ENCODE assay signal across 8 cellular contexts in genomic region chr10:133763190-133763589, GRCh38.
DNase-seq lines count a peak whose midpoint lies in the region; ATAC-seq, FAIRE-seq and TF ChIP-seq lines count a peak whose summit lies in the region.
"Not testable (repeated sequence)": the region's sequence is repeated elsewhere in the genome, so short reads cannot be mapped to it uniquely, and the experiment has no call there.

No MANE protein-coding gene starts in this region.

- H3K9ac ChIP-seq in HepG2 (ENCODE audit: insufficient read depth, low read depth, low read length): not testable (repeated sequence)

- DNase-seq in T-helper 17 cell; central memory CD8-positive, alpha-beta T cell (ENCODE audit: low spot score in 2 of 2); heart left ventricle; HepG2 (ENCODE audit: low spot score); natural killer cell treated with Interleukin-12 subunit alpha and Interleukin-12 subunit beta and Interleukin-15 and Interleukin-18, amount 100 ng/mL, for 72 hours (ENCODE audit: low spot score); stimulated activated naive B cell treated with anti-CD40 and anti-IgM and Interleukin-4, amounts not matched to agents 10 μg/mL and 1 μg/mL and 100 μg/mL, for 72 hours; aorta: not testable (repeated sequence)

- H2AFZ ChIP-seq in HepG2 (ENCODE audit: low read length): not testable (repeated sequence)

- peak; percentile 72 for ATAC-seq in HG02642 (IDR thresholded peaks at IDR 0.05; ENCODE audit: poor library complexity, unreplicated experiment)
- ATAC-seq in T-helper 17 cell: peak; percentile 41
- peak; percentile 71 for ATAC-seq in central memory CD8-positive, alpha-beta T cell (replicated peaks; ENCODE audit: extremely low read depth, poor library complexity, severe bottlenecking)
- peak; percentile 47 to 85 (median 52) for ATAC-seq in heart left ventricle
- ATAC-seq in HepG2: peak; percentile 55; the same call in 2 of the 3 replicates
- peak; percentile 78 to 79 for ATAC-seq in natural killer cell treated with Interleukin-12 subunit alpha and Interleukin-12 subunit beta and Interleukin-15 and Interleukin-18, amount 100 ng/mL, for 72 hours
- peak; percentile 58 to 63 for ATAC-seq in stimulated activated naive B cell treated with anti-CD40 and anti-IgM and Interleukin-4, amounts not matched to agents 10 μg/mL and 1 μg/mL and 100 μg/mL, for 72 hours (replicated peaks)
- ATAC-seq in aorta (ENCODE audit: low FRiP score): peak; percentile 93

- H3K27ac ChIP-seq in heart left ventricle; HepG2 (ENCODE audit: extremely low read length, insufficient read depth, low read length); aorta (ENCODE audit: low read depth in 1 of 2, low read length in 2 of 2): not testable (repeated sequence)

- TF ChIP-seq POLR2A in heart left ventricle (IDR thresholded peaks at IDR 0.05); HepG2 (IDR thresholded peaks at IDR 0.05; ENCODE audit: insufficient read depth in 1 of 2, low read depth in 2 of 2, low read length in 2 of 2): not testable (repeated sequence)

- no CpG with 5 or more reads among the region's 3 CpGs for WGBS in heart left ventricle, 4 donors
- no CpG with 5 or more reads among the region's 3 CpGs for WGBS in HepG2 (ENCODE audit: low lambda C conversion rate)
- no CpG with 5 or more reads among the region's 3 CpGs for WGBS in aorta, 2 donors

- not testable (repeated sequence) for TF ChIP-seq EP300 in HepG2 (IDR thresholded peaks at IDR 0.05; ENCODE audit: low read depth in 2 of 2, low read length in 2 of 2); HepG2 (CRISPR knock-in tag; IDR thresholded peaks at IDR 0.05; ENCODE audit: borderline replicate concordance)

- in situ Hi-C loops in HepG2 (cut with HindIII; ENCODE audit: extremely low pct_ligation_motif_present, low pct_unique_long_range_greater_than_20kb): not testable (repeated sequence)

- not testable (repeated sequence) for H3K36me3 ChIP-seq in heart left ventricle; HepG2 (replicated peaks in 1 of 2; ENCODE audit: control insufficient read depth in 1 of 2, insufficient read depth in 2 of 2, low read length in 2 of 2); aorta (ENCODE audit: control insufficient read depth in 1 of 2, insufficient read depth in 2 of 2, low read length in 1 of 2)

- H3K79me2 ChIP-seq in HepG2 (ENCODE audit: insufficient read depth, low read length): not testable (repeated sequence)

- H3K36me3 Mint-ChIP-seq in T-helper 17 cell (ENCODE audit: low read depth); central memory CD8-positive, alpha-beta T cell (ENCODE audit: insufficient read depth); natural killer cell treated with Interleukin-12 subunit alpha and Interleukin-12 subunit beta and Interleukin-15 and Interleukin-18, amount 100 ng/mL, for 72 hours; stimulated activated naive B cell treated with anti-CD40 and anti-IgM and Interleukin-4, amounts not matched to agents 10 μg/mL and 1 μg/mL and 100 μg/mL, for 72 hours: not testable (repeated sequence)

- not testable (repeated sequence) for H3K9me3 ChIP-seq in T-helper 17 cell (ENCODE audit: control insufficient read depth, low read length, poor library complexity, severe bottlenecking); heart left ventricle; HepG2 (ENCODE audit: low read length); aorta (ENCODE audit: control insufficient read depth, low read length)

- not testable (repeated sequence) for H3K27ac Mint-ChIP-seq in T-helper 17 cell; central memory CD8-positive, alpha-beta T cell (ENCODE audit: low read depth); natural killer cell treated with Interleukin-12 subunit alpha and Interleukin-12 subunit beta and Interleukin-15 and Interleukin-18, amount 100 ng/mL, for 72 hours; stimulated activated naive B cell treated with anti-CD40 and anti-IgM and Interleukin-4, amounts not matched to agents 10 μg/mL and 1 μg/mL and 100 μg/mL, for 72 hours

- H3K4me1 Mint-ChIP-seq in T-helper 17 cell; central memory CD8-positive, alpha-beta T cell; natural killer cell treated with Interleukin-12 subunit alpha and Interleukin-12 subunit beta and Interleukin-15 and Interleukin-18, amount 100 ng/mL, for 72 hours (ENCODE audit: low read depth in 2 of 2); stimulated activated naive B cell treated with anti-CD40 and anti-IgM and Interleukin-4, amounts not matched to agents 10 μg/mL and 1 μg/mL and 100 μg/mL, for 72 hours: not testable (repeated sequence)

- H3K9me3 Mint-ChIP-seq in central memory CD8-positive, alpha-beta T cell; natural killer cell treated with Interleukin-12 subunit alpha and Interleukin-12 subunit beta and Interleukin-15 and Interleukin-18, amount 100 ng/mL, for 72 hours; stimulated activated naive B cell treated with anti-CD40 and anti-IgM and Interleukin-4, amounts not matched to agents 10 μg/mL and 1 μg/mL and 100 μg/mL, for 72 hours: not testable (repeated sequence)

- not testable (repeated sequence) for TF ChIP-seq RAD21 in HepG2 (CRISPR knock-in tag; IDR thresholded peaks at IDR 0.05)

- H3K27me3 Mint-ChIP-seq in T-helper 17 cell; central memory CD8-positive, alpha-beta T cell; natural killer cell treated with Interleukin-12 subunit alpha and Interleukin-12 subunit beta and Interleukin-15 and Interleukin-18, amount 100 ng/mL, for 72 hours; stimulated activated naive B cell treated with anti-CD40 and anti-IgM and Interleukin-4, amounts not matched to agents 10 μg/mL and 1 μg/mL and 100 μg/mL, for 72 hours: not testable (repeated sequence)

- H3K4me1 ChIP-seq in heart left ventricle; HepG2 (ENCODE audit: insufficient read depth, low read length); aorta (ENCODE audit: control insufficient read depth in 1 of 2, insufficient read depth in 2 of 2, low read length in 2 of 2): not testable (repeated sequence)

- H3K4me3 ChIP-seq in heart left ventricle; HepG2 (replicated peaks in 1 of 3; ENCODE audit: insufficient read depth in 1 of 3, low read depth in 2 of 3, low read length in 3 of 3); aorta (ENCODE audit: low read length in 2 of 2): not testable (repeated sequence)

- not testable (repeated sequence) for H3K4me3 Mint-ChIP-seq in T-helper 17 cell; central memory CD8-positive, alpha-beta T cell; natural killer cell treated with Interleukin-12 subunit alpha and Interleukin-12 subunit beta and Interleukin-15 and Interleukin-18, amount 100 ng/mL, for 72 hours; stimulated activated naive B cell treated with anti-CD40 and anti-IgM and Interleukin-4, amounts not matched to agents 10 μg/mL and 1 μg/mL and 100 μg/mL, for 72 hours

- POLR2A ChIA-PET in HepG2 (lab: Yijun Ruan, JAX): not testable (repeated sequence)

- TF ChIP-seq CTCF in heart left ventricle (IDR thresholded peaks at IDR 0.05); HepG2 (CRISPR knock-in tag; IDR thresholded peaks at IDR 0.05): not testable (repeated sequence)

- H3K4me2 ChIP-seq in HepG2 (ENCODE audit: low read depth, low read length): not testable (repeated sequence)

- not testable (repeated sequence) for H4K20me1 ChIP-seq in HepG2 (ENCODE audit: insufficient read depth, low read length)

- BruUV-seq in HepG2 (replicated peaks; lab: Mats Ljungman, UMichigan): not testable (repeated sequence)

- not testable (repeated sequence) for FAIRE-seq in HepG2 (lab: Jason Lieb, UNC)

- CTCF ChIA-PET in HepG2 (lab: Yijun Ruan, JAX; ENCODE audit: low intra/inter-chr PET ratio, low total read pairs): not testable (repeated sequence)

- intact Hi-C loops in heart left ventricle (cut with DNase I); HepG2 (cut with micrococcal nuclease; ENCODE audit: unreplicated experiment); aorta (cut with DNase I): not testable (repeated sequence)

- H3K27me3 ChIP-seq in heart left ventricle; HepG2 (ENCODE audit: control insufficient read depth in 1 of 2, insufficient read depth in 2 of 2, low read length in 2 of 2); aorta (ENCODE audit: control insufficient read depth in 1 of 2, insufficient read depth in 2 of 2, low read length in 1 of 2): not testable (repeated sequence)

Comparison
In these comparisons a context has a peak if more than half of its experiments do, and no peak if none do; other contexts are left out.
1. ATAC-seq: peak in every context shown above with its lines; median percentile 93 in aorta; 78 in natural killer cell treated with Interleukin-12 subunit alpha and Interleukin-12 subunit beta and Interleukin-15 and Interleukin-18, amount 100 ng/mL, for 72 hours; 72 in HG02642; 71 in central memory CD8-positive, alpha-beta T cell; 60 in stimulated activated naive B cell treated with anti-CD40 and anti-IgM and Interleukin-4, amounts not matched to agents 10 μg/mL and 1 μg/mL and 100 μg/mL, for 72 hours; 55 in HepG2; 52 in heart left ventricle; 41 in T-helper 17 cell.